In the genomic region with DNA sequence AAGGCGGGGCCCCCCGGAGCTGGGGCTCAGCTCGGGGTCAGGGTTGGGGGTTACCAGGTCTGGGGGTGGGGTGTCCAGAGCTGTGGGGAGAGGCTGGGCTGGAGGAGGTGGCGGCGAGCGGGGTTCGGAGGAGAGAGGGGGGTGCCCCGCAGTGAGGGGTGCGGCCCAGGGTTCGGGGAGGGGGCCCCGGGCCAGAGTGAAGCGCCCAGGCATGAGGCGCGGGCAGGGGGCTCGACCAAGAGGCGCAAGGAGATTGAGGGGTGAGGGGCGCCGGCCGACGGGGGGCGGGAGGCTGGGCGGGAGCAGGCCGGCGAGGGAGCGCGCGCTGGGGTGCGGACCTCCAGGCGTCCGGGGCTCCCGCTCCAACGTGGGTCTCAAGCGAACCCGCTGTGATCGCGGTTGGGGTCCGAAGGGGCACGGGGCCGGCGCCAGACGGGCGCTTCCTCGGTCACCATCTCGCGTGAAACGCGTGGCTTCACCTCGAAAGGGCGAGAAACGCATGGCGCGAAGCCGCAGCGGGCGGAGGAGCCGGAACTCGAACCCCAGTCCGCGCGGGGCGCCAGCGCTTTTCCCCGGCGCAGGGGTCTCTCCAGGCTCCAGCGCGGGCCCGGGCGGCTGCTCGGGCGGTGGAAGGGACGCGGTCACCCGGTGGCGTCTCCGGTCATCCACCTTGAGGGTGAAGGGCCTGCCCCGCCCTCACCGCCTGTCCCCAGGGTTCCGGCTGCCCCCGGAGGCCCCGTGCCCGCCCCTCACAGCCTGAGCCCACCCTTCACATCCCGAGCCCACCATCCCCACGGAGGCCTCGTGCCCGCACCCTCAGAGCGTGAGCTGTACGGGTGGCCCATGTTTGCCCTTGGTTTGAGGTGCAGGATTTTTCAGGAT, we compare ENCODE assay signal across 11 cellular contexts. TPM values are rescaled to one million over a fixed set of nuclear protein-coding genes. Genes with fewer than 3 reads are reported as not detected.
DNase-seq lines count a peak whose midpoint lies in the region; ATAC-seq and TF ChIP-seq lines count a peak whose summit lies in the region.
"Had no signal": no experiment of that assay in that cellular context is flagged by ENCODE, and none has a peak within 500 bp of the region (broad histone marks: within the 10 kb centered on the region; RNA-seq: fewer than 3 reads in every experiment).

No MANE protein-coding gene starts in this region.

- no peak for TF ChIP-seq CTCF in coronary artery (IDR thresholded peaks at IDR 0.05)

- H3K36me3 ChIP-seq in BLaER1 (peaks cover 40% of the 10 kb centered on the region), mesodermal cell (ENCODE audit: control insufficient read depth, insufficient read depth, low read length) (no peaks in the 10 kb centered on the region)

- no peak for ATAC-seq in GM21423 (IDR thresholded peaks at IDR 0.05; ENCODE audit: unreplicated experiment)
- ATAC-seq in HG02852 (IDR thresholded peaks at IDR 0.05; ENCODE audit: unreplicated experiment) = no peak

- H3K4me2 ChIP-seq in BLaER1 = peak overlapping the region; percentile 100

- H3K4me3 ChIP-seq in BLaER1 (peak overlapping the region; percentile 76), coronary artery (peak overlapping the region; percentile 62), mesodermal cell (ENCODE audit: extremely low read depth, insufficient read depth, low read length, poor library complexity, severe bottlenecking) (peak overlapping the region; percentile 26)
- peak overlapping the region; percentile 47 for H3K4me3 ChIP-seq in Jurkat, Clone E6-1 (ENCODE audit: low read length)

- H3K27ac ChIP-seq in BLaER1 (peak overlapping the region; percentile 90), coronary artery (no peak overlapping the region), mesodermal cell (ENCODE audit: low read depth, low read length, severe bottlenecking) (no peak overlapping the region)

- H3K27me3 ChIP-seq in BLaER1 = no peaks in the 10 kb centered on the region

- H4K20me1 ChIP-seq in BLaER1 = peaks cover 4% of the 10 kb centered on the region; the same call in 1 of the 2 replicates

- 30 to 33% methylated on average over 71 to 76 of the region's 87 CpGs for WGBS in mesodermal cell (ENCODE audit: insufficient coverage in 2 of 2), 2 experiments

- H3K9me3 ChIP-seq in BLaER1 (peaks cover 9% of the 10 kb centered on the region), mesodermal cell (ENCODE audit: control insufficient read depth, low read length) (no peaks in the 10 kb centered on the region)

- H3K4me1 ChIP-seq in BLaER1 (peaks cover 53% of the 10 kb centered on the region), mesodermal cell (ENCODE audit: control insufficient read depth, insufficient read depth, low read length, poor library complexity, severe bottlenecking) (peaks cover 1% of the 10 kb centered on the region)

- DNase-seq in Jurkat, Clone E6-1 (ENCODE audit: low read depth, low spot score) = no peak
- DNase-seq in coronary artery (ENCODE audit: low spot score) = no peak
- DNase-seq in GF-D8 (lab: John Stamatoyannopoulos, UW) = no peak
- no peak for DNase-seq in COR-L47 (lab: John Stamatoyannopoulos, UW)
- DNase-seq: activated CD4-positive, alpha-beta memory T cell treated with anti-CD3 and anti-CD28 coated beads for 36 hours; NCI-H1694 treated with DMSO at 0.1 percent for 48 hours; T-cell had no signal

- peak overlapping the region; percentile 85 for H3K9ac ChIP-seq in BLaER1

RNA-seq across cellular contexts. Expression of a gene that starts 0.9 kb away (rescaled TPM):
- 48.1 TPM for polyA plus RNA-seq in Jurkat, Clone E6-1 (2012; ENCODE audit: insufficient read depth, insufficient read length)
- 5.1 TPM for polyA plus RNA-seq in mesodermal cell (2013, experiment 1 of 2)
- polyA plus RNA-seq in mesodermal cell (2013, experiment 2 of 2) = 6.1 TPM

RNA-seq across cellular contexts. Expression of a gene that starts 15.9 kb away (rescaled TPM):
- polyA plus RNA-seq in Jurkat, Clone E6-1 (2012; ENCODE audit: insufficient read depth, insufficient read length) = 3,252 TPM
- 2,999 TPM for polyA plus RNA-seq in mesodermal cell (2013, experiment 1 of 2)
- 2,572 TPM for polyA plus RNA-seq in mesodermal cell (2013, experiment 2 of 2)

RNA-seq across cellular contexts. Expression of a gene that starts 37.0 kb away (rescaled TPM):
- not detected for polyA plus RNA-seq in Jurkat, Clone E6-1 (2012; ENCODE audit: insufficient read depth, insufficient read length)
- 0.33 TPM for polyA plus RNA-seq in mesodermal cell (2013, experiment 1 of 2)
- polyA plus RNA-seq in mesodermal cell (2013, experiment 2 of 2) = not detected

Comparison
In these comparisons a context has a peak if more than half of its experiments do, and no peak if none do; other contexts are left out.
1. H3K4me3 ChIP-seq: peak in every context shown above with its lines; median percentile 76 in BLaER1; 62 in coronary artery; 47 in Jurkat, Clone E6-1; 26 in mesodermal cell.